31 cellular contexts compared by ENCODE assay signal in genomic region chr3:158977497-158977896, GRCh38.
"Had no signal": no experiment of that assay in that cellular context is flagged by ENCODE, and none has a peak within 500 bp of the region (broad histone marks: within the 10 kb centered on the region; RNA-seq: fewer than 3 reads in every experiment).

No MANE protein-coding gene starts in this region.

- H3K36me3 ChIP-seq: brain microvascular endothelial cell, MG63, SJCRH30, WERI-Rb-1 had no signal

- H3K9me3 ChIP-seq: SJCRH30 had no signal

- ATAC-seq: activated CD8-positive, alpha-beta memory T cell treated with anti-CD3 and anti-CD28 coated beads, Interleukin-2, amount 10 ng/mL, durations not matched to agents 7 days and 5 days; activated naive CD8-positive, alpha-beta T cell treated with anti-CD3 and anti-CD28 coated beads, Interleukin-2, amount 50 U/mL, for 24 hours; Panc1 had no signal

- H3K27me3 ChIP-seq: brain microvascular endothelial cell, MG63, SJCRH30 had no signal

- H3K27ac ChIP-seq: brain microvascular endothelial cell, SJCRH30, SK-N-MC, WERI-Rb-1 had no signal

- DNase-seq: activated CD4-positive, alpha-beta memory T cell treated with anti-CD3 and anti-CD28 coated beads, Interleukin-2, amount 10 ng/mL, durations not matched to agents 7 days and 5 days; activated CD4-positive, alpha-beta T cell treated with anti-CD3 and anti-CD28 coated beads for 1 hour; activated CD4-positive, alpha-beta T cell treated with anti-CD3 and anti-CD28 coated beads for 48 hours; activated CD4-positive, CD25-positive, alpha-beta regulatory T cell; activated CD8-positive, alpha-beta memory T cell treated with anti-CD3 and anti-CD28 coated beads for 24 hours; activated CD8-positive, alpha-beta memory T cell treated with anti-CD3 and anti-CD28 coated beads, Interleukin-2, amount 10 ng/mL, durations not matched to agents 7 days and 5 days; activated CD8-positive, alpha-beta memory T cell treated with anti-CD3 and anti-CD28 coated beads, Interleukin-2, amount 50 U/mL, for 48 hours; activated effector memory CD4-positive, alpha-beta T cell treated with Interleukin-2 at 50 U/mL for 16 hours; activated naive CD4-positive, alpha-beta T cell treated with anti-CD3 and anti-CD28 coated beads, Interleukin-2, amount 10 ng/mL, durations not matched to agents 7 days and 5 days; activated naive CD8-positive, alpha-beta T cell treated with anti-CD3 and anti-CD28 coated beads, Interleukin-2, amount 50 U/mL, for 24 hours; activated T-cell treated with anti-CD3 and anti-CD28 coated beads, Interleukin-2, amount 50 U/mL, for 48 hours; anterior cingulate cortex; brain microvascular endothelial cell; central memory CD4-positive, alpha-beta T cell; Kasumi-1; KG1; MG63; NCI-H1048; NCI-H1105 treated with DMSO at 0.1 percent for 48 hours; NCI-H1436; NCI-H1694; NCI-H2029; NCI-H226; NCI-H510A; NCI-H774; SHP77; SJCRH30; T1000; WERI-Rb-1 had no signal

- H3K4me1 ChIP-seq: SJCRH30 had no signal

- H3K4me3 ChIP-seq: MG63, SJCRH30, SK-N-MC had no signal
